ENCODE assay signal across 8 cellular contexts in the genomic region with DNA sequence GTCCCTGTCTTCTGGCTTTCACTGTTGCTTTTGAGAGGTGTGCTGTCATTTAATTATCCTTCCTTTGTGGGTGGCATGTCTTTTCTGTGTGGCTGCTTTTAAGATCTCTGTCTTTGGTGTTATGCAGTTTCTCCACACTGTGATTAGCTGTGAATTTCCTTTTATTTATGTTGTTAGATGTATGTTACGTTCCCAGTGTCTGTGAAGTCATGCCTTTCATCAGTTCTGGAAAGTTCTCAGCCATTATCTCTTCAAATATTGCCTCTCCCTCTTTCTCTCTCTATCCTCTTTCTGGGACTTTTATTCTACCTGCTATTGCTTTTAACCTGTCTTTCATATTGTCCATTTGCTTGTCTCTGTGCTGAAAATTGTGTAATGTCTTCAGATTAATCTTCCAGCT. TPM values are rescaled to one million over a fixed set of nuclear protein-coding genes. Genes with fewer than 3 reads are reported as not detected.
"Had no signal": no experiment of that assay in that cellular context is flagged by ENCODE, and none has a peak within 500 bp of the region (broad histone marks: within the 10 kb centered on the region; RNA-seq: fewer than 3 reads in every experiment).

No MANE protein-coding gene starts in this region.

- ATAC-seq: GM12878 had no signal

- H3K4me3 ChIP-seq: GM12878 had no signal

- FAIRE-seq: GM12878, GM12891, GM12892, GM18507, GM19239 had no signal

- DNase-seq: GDM1, GF-D8 had no signal

RNA-seq across cellular contexts. Expression of a gene that starts 21.0 kb away (rescaled TPM):
- total RNA-seq: G401 had no signal
- polyA plus RNA-seq: GM12878 had no signal
